Comparison of ENCODE assay signal across 6 cellular contexts in genomic region chr7:103266229-103266628, GRCh38. TPM values are rescaled to one million over a fixed set of nuclear protein-coding genes. Genes with fewer than 3 reads are reported as not detected.
DNase-seq lines count a peak whose midpoint lies in the region; FAIRE-seq and TF ChIP-seq lines count a peak whose summit lies in the region.
"Not testable (repeated sequence)": the region's sequence is repeated elsewhere in the genome, so short reads cannot be mapped to it uniquely, and the experiment has no call there.

No MANE protein-coding gene starts in this region.

- TF ChIP-seq CTCF in SK-N-SH (IDR thresholded peaks at IDR 0.05); VCaP (conservative IDR thresholded peaks at IDR 0.05); fibroblast of villous mesenchyme (IDR thresholded peaks at IDR 0.05; ENCODE audit: insufficient read depth, low read depth, low read length): not testable (repeated sequence)

- TF ChIP-seq EP300 in SK-N-SH (IDR thresholded peaks at IDR 0.05; ENCODE audit: borderline replicate concordance in 1 of 2, low read depth in 1 of 2, low read length in 1 of 2): 0 out of 4 replicates have a peak, but pooled peaks of 1 of the 2 experiments have one; percentile 12

- H3K4me2 ChIP-seq in SK-N-SH: not testable (repeated sequence)

- not testable (repeated sequence) for H4K20me1 ChIP-seq in SK-N-SH (ENCODE audit: insufficient read depth)

- H2AFZ ChIP-seq in SK-N-SH (ENCODE audit: low read depth): not testable (repeated sequence)

- H3K9ac ChIP-seq in SK-N-SH: not testable (repeated sequence)

- H3K27me3 ChIP-seq in SK-N-SH (ENCODE audit: insufficient read depth): not testable (repeated sequence)

- H3K9me2 ChIP-seq in SK-N-SH: not testable (repeated sequence)

- peak; percentile 28 for DNase-seq in M059J (ENCODE audit: low read depth)
- DNase-seq in SK-N-SH: not testable (repeated sequence)
- peak; percentile 2 for DNase-seq in fibroblast of villous mesenchyme (ENCODE audit: low read depth)
- peak; percentile 38 for DNase-seq in left kidney (ENCODE audit: low read depth, low spot score)

- not testable (repeated sequence) for H3K4me3 ChIP-seq in SK-N-SH (ENCODE audit: low read depth in 2 of 2, low read length in 1 of 2); fibroblast of villous mesenchyme (ENCODE audit: low read depth, low read length)

- TF ChIP-seq RAD21 in SK-N-SH (IDR thresholded peaks at IDR 0.05; ENCODE audit: low read length): not testable (repeated sequence)

- H3K36me3 ChIP-seq in SK-N-SH (replicated peaks in 1 of 2; ENCODE audit: control insufficient read depth in 1 of 2, insufficient read depth in 2 of 2, low read length in 1 of 2): not testable (repeated sequence)

- H3K9me3 ChIP-seq in SK-N-SH: not testable (repeated sequence)

- POLR2A ChIA-PET in SK-N-SH (lab: Yijun Ruan, JAX): interaction anchor here (0.6 kb wide), 1 partner anchor 942 kb away, joined by 3 read pairs; no protein-coding TSS in a partner anchor

- H3K27ac ChIP-seq in SK-N-SH (ENCODE audit: low read depth in 2 of 2, low read length in 1 of 2): not testable (repeated sequence)
- peak overlapping the region; percentile 37 for H3K27ac ChIP-seq in VCaP

- FAIRE-seq in endometrium (lab: Jason Lieb, UNC): peak; percentile 12

- not testable (repeated sequence) for H3K4me1 ChIP-seq in SK-N-SH (ENCODE audit: control insufficient read depth in 1 of 2, insufficient read depth in 2 of 2, low read depth in 1 of 2, low read length in 1 of 2)

- CTCF ChIA-PET in SK-N-SH (lab: Yijun Ruan, JAX): not testable (repeated sequence)

- WGBS in SK-N-SH (ENCODE audit: low lambda C conversion rate): 29% methylated on average over 2 of the region's 2 CpGs

- H3K79me2 ChIP-seq in SK-N-SH (ENCODE audit: insufficient read depth): not testable (repeated sequence)

- H3F3A ChIP-seq in SK-N-SH (replicated peaks; ENCODE audit: insufficient read depth): not testable (repeated sequence)

TF ChIP-seq in SK-N-SH, 30 proteins besides CTCF, POLR2A, EP300 and RAD21:
- TF ChIP-seq GATA2 (CRISPR knock-in tag; IDR thresholded peaks at IDR 0.05) (peak; percentile 45), RCOR1 (IDR thresholded peaks at IDR 0.05; ENCODE audit: low read length) (peak; percentile 84)
TF ChIP-seq in SK-N-SH: peak in this region for 2; not testable (repeated sequence) for 28.

RNA-seq across cellular contexts. Expression of gene PMPCB, which starts 31.0 kb away (rescaled TPM):
- 65.1 and 87.2 TPM in 2 replicates for total RNA-seq in M059J (2014; rRNA removed; shearing (Covaris generic))
- polyA plus RNA-seq in SK-N-SH (2012; rRNA removed): 116 and 142 TPM in 2 replicates
- polyA plus RNA-seq in SK-N-SH (2012; cell fraction: cytosol; rRNA removed): 146 and 156 TPM in 2 replicates
- 122 and 252 TPM in 2 replicates for polyA plus RNA-seq in SK-N-SH (2012; cell fraction: nucleus; rRNA removed)
- 45.4 and 53.5 TPM in 2 replicates for total RNA-seq in fibroblast of villous mesenchyme
